ENCODE assay signal across 12 cellular contexts in genomic region chr5:164868761-164869160, GRCh38.
A peak's percentile ranks its signal among the peaks of the same experiment; 100 is the strongest.
DNase-seq lines count a peak whose midpoint lies in the region; ATAC-seq and TF ChIP-seq lines count a peak whose summit lies in the region.
"Had no signal": no experiment of that assay in that cellular context is flagged by ENCODE, and none has a peak within 500 bp of the region (broad histone marks: within the 10 kb centered on the region; RNA-seq: fewer than 3 reads in every experiment).

No MANE protein-coding gene starts in this region.

- ATAC-seq in GM18505 (IDR thresholded peaks at IDR 0.05; ENCODE audit: unreplicated experiment) (peak; percentile 52), GM21423 (IDR thresholded peaks at IDR 0.05; ENCODE audit: unreplicated experiment) (peak; percentile 78), HG03565 (IDR thresholded peaks at IDR 0.05; ENCODE audit: unreplicated experiment) (peak; percentile 45), activated B cell treated with CpG ODN at 0.5 μM for 24 hours (ENCODE audit: low read depth) (no peak)

- TF ChIP-seq EP300 in tibial nerve (IDR thresholded peaks at IDR 0.05) = no peak

- H3K4me1 ChIP-seq in tibial nerve = no peaks in the 10 kb centered on the region

- no peaks in the 10 kb centered on the region for H3K9me3 ChIP-seq in tibial nerve

- TF ChIP-seq CTCF in activated B cell treated with CpG ODN at 0.5 μM for 24 hours (IDR thresholded peaks at IDR 0.05) (no peak), tibial nerve (IDR thresholded peaks at IDR 0.05) (no peak)

- no peak overlapping the region for H3K4me3 ChIP-seq in tibial nerve
- H3K4me3 ChIP-seq: hepatocyte had no signal

- H3K4me3 Mint-ChIP-seq in activated B cell treated with CpG ODN at 0.5 μM for 24 hours = no peak overlapping the region
- H3K4me3 Mint-ChIP-seq: memory B cell had no signal

- no peaks in the 10 kb centered on the region for H3K27me3 ChIP-seq in tibial nerve
- H3K27me3 ChIP-seq: hepatocyte had no signal

- CTCF ChIA-PET in activated B cell treated with CpG ODN at 0.5 μM for 24 hours (lab: Charles Lee) = no interaction called here

- intact Hi-C loops in activated B cell treated with CpG ODN at 0.5 μM for 24 hours (cut with micrococcal nuclease) = no loop called here

- no peaks in the 10 kb centered on the region for H3K27me3 Mint-ChIP-seq in activated B cell treated with CpG ODN at 0.5 μM for 24 hours
- H3K27me3 Mint-ChIP-seq: memory B cell had no signal

- H3K4me1 Mint-ChIP-seq in activated B cell treated with CpG ODN at 0.5 μM for 24 hours = peaks cover 10% of the 10 kb centered on the region
- H3K4me1 Mint-ChIP-seq: memory B cell had no signal

- H3K9me3 Mint-ChIP-seq in activated B cell treated with CpG ODN at 0.5 μM for 24 hours = peaks cover 4% of the 10 kb centered on the region

- H3K36me3 ChIP-seq in tibial nerve = no peaks in the 10 kb centered on the region

- POLR2A ChIA-PET in activated B cell treated with CpG ODN at 0.5 μM for 24 hours (lab: Charles Lee) = no interaction called here

- no peak overlapping the region for H3K27ac ChIP-seq in tibial nerve
- H3K27ac ChIP-seq: hepatocyte had no signal

- DNase-seq in activated B cell treated with CpG ODN at 0.5 μM for 24 hours = no peak
- DNase-seq in DMS153 treated with DMSO at 0.1 percent for 48 hours (lab: John Stamatoyannopoulos, UW; ENCODE audit: unreplicated experiment) = no peak
- no peak for DNase-seq in activated CD8-positive, alpha-beta memory T cell treated with anti-CD3 and anti-CD28 coated beads, Interleukin-2, amount 50 U/mL, for 48 hours
- no peak for DNase-seq in NCI-H146 treated with DMSO at 0.1 percent for 48 hours (lab: John Stamatoyannopoulos, UW; ENCODE audit: unreplicated experiment)
- no peak for DNase-seq in tibial nerve (ENCODE audit: low spot score in 2 of 2)
- DNase-seq: activated CD4-positive, alpha-beta T cell treated with anti-CD3 and anti-CD28 coated beads for 4 hours; SHP77 treated with DMSO at 0.1 percent for 48 hours had no signal

- H3K36me3 Mint-ChIP-seq in activated B cell treated with CpG ODN at 0.5 μM for 24 hours (ENCODE audit: low read depth) = no peaks in the 10 kb centered on the region
- H3K36me3 Mint-ChIP-seq: memory B cell had no signal

- H3K27ac Mint-ChIP-seq in activated B cell treated with CpG ODN at 0.5 μM for 24 hours = peak overlapping the region; percentile 61
- H3K27ac Mint-ChIP-seq: memory B cell had no signal

- TF ChIP-seq POLR2A in GM18505 (IDR thresholded peaks at IDR 0.05; ENCODE audit: borderline replicate concordance, extremely low read depth, insufficient read depth, insufficient read length) (no peak), tibial nerve (IDR thresholded peaks at IDR 0.05) (no peak)
